1 cellular context compared by ENCODE assay signal in genomic region chr18:55764382-55764781, GRCh38.
TF ChIP-seq lines count a peak whose summit lies in the region.

No MANE protein-coding gene starts in this region.

TF ChIP-seq in H1, 55 proteins besides CTCF, POLR2A, EP300 and RAD21 (continued from another document):
- TF ChIP-seq GABPA (IDR thresholded peaks at IDR 0.05; ENCODE audit: borderline replicate concordance, insufficient read depth, low read length) = no peak
- TF ChIP-seq FOSL1 (IDR thresholded peaks at IDR 0.05; ENCODE audit: insufficient read depth, low read depth, low read length) = no peak
- no peak for TF ChIP-seq SP4 (IDR thresholded peaks at IDR 0.05; ENCODE audit: low read length)
- no peak for TF ChIP-seq CHD2 (IDR thresholded peaks at IDR 0.05; ENCODE audit: low read length)
- no peak for TF ChIP-seq ATF3 (IDR thresholded peaks at IDR 0.05; ENCODE audit: insufficient read depth, low read depth, low read length)
